ENCODE assay signal across 27 cellular contexts in the genomic region with DNA sequence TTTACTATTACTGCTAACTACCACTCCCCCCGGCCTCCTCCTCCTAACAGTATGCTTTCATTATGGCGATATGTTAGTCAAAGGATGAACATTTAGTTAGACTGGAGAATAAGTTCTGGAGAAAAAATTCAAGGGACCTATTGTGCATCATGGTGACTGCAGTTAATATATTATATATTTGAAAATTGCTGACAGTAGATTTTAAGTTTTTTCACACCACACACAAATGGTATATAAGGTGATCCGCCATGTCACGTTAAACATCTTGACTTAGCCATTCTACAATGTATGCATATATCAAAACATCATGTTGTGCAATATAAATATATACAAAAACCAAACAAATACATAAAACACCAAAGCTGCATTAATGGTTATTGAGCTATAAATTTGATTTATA.
"Had no signal": no experiment of that assay in that cellular context is flagged by ENCODE, and none has a peak within 500 bp of the region (broad histone marks: within the 10 kb centered on the region; RNA-seq: fewer than 3 reads in every experiment).

No MANE protein-coding gene starts in this region.

- FAIRE-seq: urothelium cell line had no signal

- DNase-seq: stimulated activated CD4-positive, alpha-beta T cell treated with anti-CD3 and anti-CD28 coated beads, Interleukin-2, amount 100 ng/mL, for 48 hours; stimulated activated CD4-positive, alpha-beta T cell treated with anti-CD3 and anti-CD28 coated beads, Interleukin-4, amount 100 ng/mL, for 1 hour; stimulated activated CD4-positive, alpha-beta T cell treated with anti-CD3 and anti-CD28 coated beads, Interleukin-4, amount 100 ng/mL, for 24 hours; stimulated activated CD4-positive, alpha-beta T cell treated with anti-CD3 and anti-CD28 coated beads, Interleukin-4, amount 100 ng/mL, for 4 hours; stimulated activated CD8-positive, alpha-beta memory T cell treated with anti-CD3 and anti-CD28 coated beads, Interleukin-4, amount 100 ng/mL, for 48 hours; stimulated activated naive B cell treated with anti-CD40 and anti-IgM and Interleukin-4, amounts not matched to agents 10 μg/mL and 1 μg/mL and 100 μg/mL, for 72 hours; stimulated activated naive CD4-positive, alpha-beta T cell; stimulated activated naive CD4-positive, alpha-beta T cell treated with Interleukin-2 at 50 U/mL for 16 hours; stimulated activated naive CD8-positive, alpha-beta T cell treated with anti-CD3 and anti-CD28 coated beads, Interleukin-15, amount 100 ng/mL, for 72 hours; stimulated activated naive CD8-positive, alpha-beta T cell treated with anti-CD3 and anti-CD28 coated beads, Interleukin-15, Interleukin-2, amounts not matched to agents 100 U/mL and 50 U/mL, for 24 hours; stomach; substantia nigra; testis; thyroid gland; tibial artery; transverse colon; trophoblast cell; upper lobe of left lung; upper lobe of right lung; uterus had no signal

- ATAC-seq: stimulated activated effector memory CD8-positive, alpha-beta T cell treated with anti-CD3 and anti-CD28 coated beads, Interleukin-12 subunit alpha, Interleukin-12 subunit beta, amount 100 ng/mL, for 72 hours; stimulated activated memory B cell treated with anti-CD40 and anti-IgM and Interleukin-4, amounts not matched to agents 10 μg/mL and 1 μg/mL and 100 μg/mL, for 72 hours; stimulated activated naive B cell treated with anti-CD40 and anti-IgM and Interleukin-4, amounts not matched to agents 10 μg/mL and 1 μg/mL and 100 μg/mL, for 72 hours; stimulated activated naive CD8-positive, alpha-beta T cell treated with anti-CD3 and anti-CD28 coated beads, Interleukin-15, amount 100 ng/mL, for 72 hours; stimulated activated naive CD8-positive, alpha-beta T cell treated with anti-CD3 and anti-CD28 coated beads, Interleukin-15, Interleukin-2, amounts not matched to agents 100 U/mL and 50 U/mL, for 24 hours; upper lobe of right lung had no signal

- H3K27me3 ChIP-seq: stomach, suprapubic skin, testis, thyroid gland, tibial artery, tibial nerve, transverse colon, upper lobe of left lung, upper lobe of right lung, uterus, vagina had no signal

- H3K4me1 ChIP-seq: stomach, suprapubic skin, testis, thyroid gland, tibial artery, tibial nerve, transverse colon, upper lobe of left lung, upper lobe of right lung, uterus, vagina had no signal

- H3K36me3 ChIP-seq: stomach, suprapubic skin, thoracic aorta, thyroid gland, tibial artery, tibial nerve, transverse colon, upper lobe of left lung, upper lobe of right lung, uterus, vagina had no signal

- H3K9me3 ChIP-seq: stomach, suprapubic skin, testis, thoracic aorta, thyroid gland, tibial artery, tibial nerve, transverse colon, upper lobe of left lung, upper lobe of right lung, uterus, vagina had no signal

- H3K27ac ChIP-seq: stomach, suprapubic skin, testis, thoracic aorta, thyroid gland, tibial artery, tibial nerve, transverse colon, upper lobe of left lung, upper lobe of right lung, uterus, vagina had no signal

- H3K4me3 ChIP-seq: stomach, suprapubic skin, testis, thoracic aorta, thyroid gland, tibial artery, tibial nerve, transverse colon, upper lobe of left lung, upper lobe of right lung, uterus, vagina had no signal
